Comparison of ENCODE assay signal across 8 cellular contexts in genomic region chr4:107036602-107037151, GRCh38. TPM values are rescaled to one million over a fixed set of nuclear protein-coding genes. Genes with fewer than 3 reads are reported as not detected.
DNase-seq lines count a peak whose midpoint lies in the region; ATAC-seq and TF ChIP-seq lines count a peak whose summit lies in the region.

No MANE protein-coding gene starts in this region.

- peaks cover 31% of the 10 kb centered on the region for H3K9me3 ChIP-seq in BLaER1
- no peaks in the 10 kb centered on the region for H3K9me3 ChIP-seq in neural cell (ENCODE audit: low read length)

- no peaks in the 10 kb centered on the region for H3K9me2 ChIP-seq in neural cell (ENCODE audit: insufficient read depth, low read length)

- H3K4me1 ChIP-seq in BLaER1, result no peaks in the 10 kb centered on the region

- H3K27me3 Mint-ChIP-seq in IgD-negative memory B cell, result peaks cover 46% of the 10 kb centered on the region
- H3K27me3 Mint-ChIP-seq in dendritic cell treated with granulocyte-macrophage colony-stimulating factor and Interleukin-4, amounts not matched to agents 40 ng/mL and 50 ng/mL, for 4 days, result peaks cover 66% of the 10 kb centered on the region

- H3K27ac ChIP-seq in BLaER1 (no peak overlapping the region), neural cell (ENCODE audit: low read length) (no peak overlapping the region)

- DNase-seq in stimulated activated CD4-positive, alpha-beta T cell treated with anti-CD3 and anti-CD28 coated beads, Interleukin-12 subunit alpha, Interleukin-12 subunit beta, amount 100 ng/mL, for 4 hours, result no peak
- no peak for DNase-seq in NCI-H2029 (lab: John Stamatoyannopoulos, UW)
- DNase-seq in erythroblast (lab: John Stamatoyannopoulos, UW), result no peak

- no peak for TF ChIP-seq CTCF in neural cell (IDR thresholded peaks at IDR 0.05; ENCODE audit: poor library complexity, severe bottlenecking)

- H3K36me3 ChIP-seq in BLaER1 (no peaks in the 10 kb centered on the region), neural cell (ENCODE audit: insufficient read depth, low read length) (no peaks in the 10 kb centered on the region)

- no peak overlapping the region for H3K9ac ChIP-seq in BLaER1
- peak overlapping the region; percentile 19 for H3K9ac ChIP-seq in neural cell (ENCODE audit: low read length)

- H3K4me3 ChIP-seq in BLaER1 (peak overlapping the region; percentile 32), neural cell (ENCODE audit: low read length) (peak overlapping the region; percentile 69)

- ATAC-seq in activated CD4-positive, CD25-positive, alpha-beta regulatory T cell treated with anti-CD3 and anti-CD28 coated beads, Interleukin-2, amount 50 U/mL, for 24 hours, result no peak

- no peaks in the 10 kb centered on the region for H3F3A ChIP-seq in neural cell (ENCODE audit: insufficient read depth, low read length, poor library complexity, severe bottlenecking)

- peaks cover 0 to 4% (median 0%) of the 10 kb centered on the region in 3 donors for H3K9me3 Mint-ChIP-seq in IgD-negative memory B cell
- H3K9me3 Mint-ChIP-seq in dendritic cell treated with granulocyte-macrophage colony-stimulating factor and Interleukin-4, amounts not matched to agents 40 ng/mL and 50 ng/mL, for 4 days, result no peaks in the 10 kb centered on the region

- no peaks in the 10 kb centered on the region for H3K36me3 Mint-ChIP-seq in IgD-negative memory B cell
- no peaks in the 10 kb centered on the region for H3K36me3 Mint-ChIP-seq in dendritic cell treated with granulocyte-macrophage colony-stimulating factor and Interleukin-4, amounts not matched to agents 40 ng/mL and 50 ng/mL, for 4 days (ENCODE audit: low read depth)

- H3K4me1 Mint-ChIP-seq in IgD-negative memory B cell, result peaks cover 6 to 21% (median 15%) of the 10 kb centered on the region in 3 donors
- peaks cover 35% of the 10 kb centered on the region for H3K4me1 Mint-ChIP-seq in dendritic cell treated with granulocyte-macrophage colony-stimulating factor and Interleukin-4, amounts not matched to agents 40 ng/mL and 50 ng/mL, for 4 days (ENCODE audit: low read depth)

- intact Hi-C loops in dendritic cell treated with granulocyte-macrophage colony-stimulating factor and Interleukin-4, amounts not matched to agents 40 ng/mL and 50 ng/mL, for 4 days (cut with micrococcal nuclease), result no loop called here

- peak overlapping the region; percentile 23 for H2AFZ ChIP-seq in neural cell (ENCODE audit: low read depth, low read length)

- no peak for TF ChIP-seq EP300 in neural cell (conservative IDR thresholded peaks at IDR 0.05; ENCODE audit: poor library complexity, severe bottlenecking)

- peaks cover 36% of the 10 kb centered on the region for H3K27me3 ChIP-seq in BLaER1
- peaks cover 58% of the 10 kb centered on the region for H3K27me3 ChIP-seq in neural cell (ENCODE audit: insufficient read depth, low read depth, low read length)

- no peak for TF ChIP-seq RAD21 in neural cell (conservative IDR thresholded peaks at IDR 0.05)

- H3K4me2 ChIP-seq in BLaER1 (peak overlapping the region; percentile 57), neural cell (ENCODE audit: low read length) (peak overlapping the region; percentile 96)

- H3K27ac Mint-ChIP-seq in IgD-negative memory B cell, result peak overlapping the region in 1 of 3 donors; percentile 33
- no peak overlapping the region for H3K27ac Mint-ChIP-seq in dendritic cell treated with granulocyte-macrophage colony-stimulating factor and Interleukin-4, amounts not matched to agents 40 ng/mL and 50 ng/mL, for 4 days

- H3K79me2 ChIP-seq in neural cell (replicated peaks; ENCODE audit: insufficient read depth, low read length), result no peaks in the 10 kb centered on the region

- H3K4me3 Mint-ChIP-seq in IgD-negative memory B cell, result peak overlapping the region in 3 of 4 donors; percentile 71 to 75 (median 74)
- peak overlapping the region; percentile 80 for H3K4me3 Mint-ChIP-seq in dendritic cell treated with granulocyte-macrophage colony-stimulating factor and Interleukin-4, amounts not matched to agents 40 ng/mL and 50 ng/mL, for 4 days

- H4K20me1 ChIP-seq in BLaER1, result no peaks in the 10 kb centered on the region
- no peaks in the 10 kb centered on the region for H4K20me1 ChIP-seq in neural cell (ENCODE audit: insufficient read depth)

- no peak for TF ChIP-seq POLR2A in erythroblast (IDR thresholded peaks at IDR 0.05; ENCODE audit: low read length)

TF ChIP-seq in neural cell, 6 proteins besides CTCF, POLR2A, EP300 and RAD21:
- TF ChIP-seq EZH2 (IDR thresholded peaks at IDR 0.05; ENCODE audit: borderline replicate concordance, insufficient read depth, low read length, poor library complexity, severe bottlenecking) (no peak), SMC3 (conservative IDR thresholded peaks at IDR 0.05; ENCODE audit: poor library complexity) (no peak), MXI1 (conservative IDR thresholded peaks at IDR 0.05; ENCODE audit: poor library complexity, severe bottlenecking) (no peak), TAF1 (IDR thresholded peaks at IDR 0.05; ENCODE audit: low read depth) (no peak), POLR2AphosphoS5 (IDR thresholded peaks at IDR 0.05) (no peak)
- TF ChIP-seq, protein P1, sequence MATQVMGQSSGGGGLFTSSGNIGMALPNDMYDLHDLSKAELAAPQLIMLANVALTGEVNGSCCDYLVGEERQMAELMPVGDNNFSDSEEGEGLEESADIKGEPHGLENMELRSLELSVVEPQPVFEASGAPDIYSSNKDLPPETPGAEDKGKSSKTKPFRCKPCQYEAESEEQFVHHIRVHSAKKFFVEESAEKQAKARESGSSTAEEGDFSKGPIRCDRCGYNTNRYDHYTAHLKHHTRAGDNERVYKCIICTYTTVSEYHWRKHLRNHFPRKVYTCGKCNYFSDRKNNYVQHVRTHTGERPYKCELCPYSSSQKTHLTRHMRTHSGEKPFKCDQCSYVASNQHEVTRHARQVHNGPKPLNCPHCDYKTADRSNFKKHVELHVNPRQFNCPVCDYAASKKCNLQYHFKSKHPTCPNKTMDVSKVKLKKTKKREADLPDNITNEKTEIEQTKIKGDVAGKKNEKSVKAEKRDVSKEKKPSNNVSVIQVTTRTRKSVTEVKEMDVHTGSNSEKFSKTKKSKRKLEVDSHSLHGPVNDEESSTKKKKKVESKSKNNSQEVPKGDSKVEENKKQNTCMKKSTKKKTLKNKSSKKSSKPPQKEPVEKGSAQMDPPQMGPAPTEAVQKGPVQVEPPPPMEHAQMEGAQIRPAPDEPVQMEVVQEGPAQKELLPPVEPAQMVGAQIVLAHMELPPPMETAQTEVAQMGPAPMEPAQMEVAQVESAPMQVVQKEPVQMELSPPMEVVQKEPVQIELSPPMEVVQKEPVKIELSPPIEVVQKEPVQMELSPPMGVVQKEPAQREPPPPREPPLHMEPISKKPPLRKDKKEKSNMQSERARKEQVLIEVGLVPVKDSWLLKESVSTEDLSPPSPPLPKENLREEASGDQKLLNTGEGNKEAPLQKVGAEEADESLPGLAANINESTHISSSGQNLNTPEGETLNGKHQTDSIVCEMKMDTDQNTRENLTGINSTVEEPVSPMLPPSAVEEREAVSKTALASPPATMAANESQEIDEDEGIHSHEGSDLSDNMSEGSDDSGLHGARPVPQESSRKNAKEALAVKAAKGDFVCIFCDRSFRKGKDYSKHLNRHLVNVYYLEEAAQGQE (IDR thresholded peaks at IDR 0.05; ENCODE audit: borderline replicate concordance), result no peak
TF ChIP-seq in neural cell: peak in this region for 0.

RNA-seq across cellular contexts. Expression of gene DKK2, which starts 0.6 kb away (rescaled TPM):
- polyA plus RNA-seq in IgD-negative memory B cell (0.15 TPM), neural cell (0.33 and 0.72 TPM in 2 replicates)
- polyA minus RNA-seq in neural cell, result 0.23 and 0.73 TPM in 2 replicates
